18 cellular contexts compared by ENCODE assay signal in genomic region chr12:50529345-50529744, GRCh38. TPM values are rescaled to one million over a fixed set of nuclear protein-coding genes. Genes with fewer than 3 reads are reported as not detected.
DNase-seq lines count a peak whose midpoint lies in the region; ATAC-seq, FAIRE-seq and TF ChIP-seq lines count a peak whose summit lies in the region.
"Had no signal": no experiment of that assay in that cellular context is flagged by ENCODE, and none has a peak within 500 bp of the region (broad histone marks: within the 10 kb centered on the region; RNA-seq: fewer than 3 reads in every experiment).

No MANE protein-coding gene starts in this region.

- DNase-seq in T-helper 1 cell (no peak), Calu3 (no peak), astrocyte (ENCODE audit: low read depth) (no peak), nephron progenitor cell (no peak), posterior vena cava (ENCODE audit: low spot score) (no peak)
- DNase-seq in activated CD4-positive, CD25-positive, alpha-beta regulatory T cell (lab: John Stamatoyannopoulos, UW), result no peak
- DNase-seq: COR-L47; cortex of kidney; GDM1; hippocampal formation; NCI-H2081 treated with DMSO at 0.1 percent for 48 hours; stimulated activated CD4-positive, alpha-beta T cell treated with anti-CD3 and anti-CD28 coated beads, Interleukin-4, amount 100 ng/mL, for 1 hour had no signal

- no peak overlapping the region for H3K9ac ChIP-seq in astrocyte (ENCODE audit: low read length)

- H3K4me1 Mint-ChIP-seq in T-helper 1 cell treated with Interleukin-12 subunit alpha and Interleukin-12 subunit beta and Interleukin-4 antibody, amounts not matched to agents 30 μg/mL and 1 μg/mL, for 36 hours (ENCODE audit: low read depth), result peaks cover 24% of the 10 kb centered on the region
- H3K4me1 Mint-ChIP-seq in Calu3 (ENCODE audit: low read depth, unreplicated experiment), result peaks cover 30% of the 10 kb centered on the region
- peaks cover 19% of the 10 kb centered on the region for H3K4me1 Mint-ChIP-seq in astrocyte (ENCODE audit: low read depth, unreplicated experiment)
- H3K4me1 Mint-ChIP-seq in nephron progenitor cell, result peaks cover 20% of the 10 kb centered on the region

- TF ChIP-seq CTCF in Calu3 (IDR thresholded peaks at IDR 0.05; ENCODE audit: unreplicated experiment) (no peak), astrocyte (IDR thresholded peaks at IDR 0.05; ENCODE audit: insufficient read depth, low read depth, low read length) (no peak), nephron progenitor cell (IDR thresholded peaks at IDR 0.05) (no peak)

- H3K27me3 ChIP-seq in astrocyte (ENCODE audit: insufficient read depth, low read length), result no peaks in the 10 kb centered on the region
- H3K27me3 ChIP-seq: ascending aorta, SJSA1 had no signal

- no peak overlapping the region for H2AFZ ChIP-seq in astrocyte (ENCODE audit: low read depth, low read length)

- H4K20me1 ChIP-seq in astrocyte (ENCODE audit: insufficient read depth, low read length), result peaks cover 33% of the 10 kb centered on the region

- no peak overlapping the region for H3K4me3 Mint-ChIP-seq in T-helper 1 cell treated with Interleukin-12 subunit alpha and Interleukin-12 subunit beta and Interleukin-4 antibody, amounts not matched to agents 30 μg/mL and 1 μg/mL, for 36 hours
- H3K4me3 Mint-ChIP-seq in Calu3 (ENCODE audit: low read depth, unreplicated experiment), result no peak overlapping the region
- H3K4me3 Mint-ChIP-seq in astrocyte (ENCODE audit: unreplicated experiment), result peak overlapping the region; percentile 20
- H3K4me3 Mint-ChIP-seq in nephron progenitor cell, result no peak overlapping the region
- H3K4me3 Mint-ChIP-seq: type B pancreatic cell had no signal

- H3K27me3 Mint-ChIP-seq in T-helper 1 cell treated with Interleukin-12 subunit alpha and Interleukin-12 subunit beta and Interleukin-4 antibody, amounts not matched to agents 30 μg/mL and 1 μg/mL, for 36 hours (ENCODE audit: low read depth), result no peaks in the 10 kb centered on the region
- H3K27me3 Mint-ChIP-seq in Calu3 (ENCODE audit: unreplicated experiment) (no peaks in the 10 kb centered on the region), astrocyte (ENCODE audit: low read depth, unreplicated experiment) (no peaks in the 10 kb centered on the region), nephron progenitor cell (ENCODE audit: low read depth, poor library complexity) (no peaks in the 10 kb centered on the region)
- H3K27me3 Mint-ChIP-seq: type B pancreatic cell had no signal

- intact Hi-C loops in Calu3 (cut with micrococcal nuclease; ENCODE audit: unreplicated experiment), result no loop called here
- intact Hi-C loops in posterior vena cava (cut with DNase I), result loop anchor here in 1 of 2 donors (5.0 kb wide), 1 partner anchor 232 kb away; no protein-coding TSS in a partner anchor

- no peak overlapping the region for H3K4me3 ChIP-seq in astrocyte (ENCODE audit: insufficient read depth, low read depth, low read length)
- H3K4me3 ChIP-seq: ascending aorta, SJSA1 had no signal

- no peak for ATAC-seq in HG03280 (IDR thresholded peaks at IDR 0.05; ENCODE audit: unreplicated experiment)

- CTCF ChIA-PET in Calu3 (lab: Charles Lee), result no interaction called here

- peaks cover 9% of the 10 kb centered on the region for H3K36me3 Mint-ChIP-seq in T-helper 1 cell treated with Interleukin-12 subunit alpha and Interleukin-12 subunit beta and Interleukin-4 antibody, amounts not matched to agents 30 μg/mL and 1 μg/mL, for 36 hours (ENCODE audit: low read depth)
- H3K36me3 Mint-ChIP-seq in Calu3 (ENCODE audit: insufficient read depth, unreplicated experiment) (no peaks in the 10 kb centered on the region), astrocyte (ENCODE audit: low read depth, unreplicated experiment) (peaks cover 7% of the 10 kb centered on the region), nephron progenitor cell (ENCODE audit: low read depth) (peaks cover 18% of the 10 kb centered on the region)

- no peaks in the 10 kb centered on the region for H3K9me3 Mint-ChIP-seq in T-helper 1 cell treated with Interleukin-12 subunit alpha and Interleukin-12 subunit beta and Interleukin-4 antibody, amounts not matched to agents 30 μg/mL and 1 μg/mL, for 36 hours
- H3K9me3 Mint-ChIP-seq in Calu3 (ENCODE audit: low read depth, unreplicated experiment), result no peaks in the 10 kb centered on the region
- H3K9me3 Mint-ChIP-seq in astrocyte (ENCODE audit: unreplicated experiment), result no peaks in the 10 kb centered on the region
- H3K9me3 Mint-ChIP-seq in nephron progenitor cell, result peaks cover 2% of the 10 kb centered on the region
- H3K9me3 Mint-ChIP-seq: type B pancreatic cell had no signal

- H3K79me2 ChIP-seq in astrocyte (ENCODE audit: insufficient read depth, low read length), result peaks cover 72% of the 10 kb centered on the region

- no peaks in the 10 kb centered on the region for H3K36me3 ChIP-seq in astrocyte (ENCODE audit: insufficient read depth, low read length)
- H3K36me3 ChIP-seq: ascending aorta had no signal

- no peak overlapping the region for H3K4me2 ChIP-seq in astrocyte (ENCODE audit: low read length)

- BruUV-seq in Calu3 (replicated peaks; lab: Mats Ljungman, UMichigan), result no TSS peak

- no peak for FAIRE-seq in astrocyte (lab: Jason Lieb, UNC)
- FAIRE-seq: A204.1 had no signal

- peak overlapping the region; percentile 56 for H3K27ac Mint-ChIP-seq in T-helper 1 cell treated with Interleukin-12 subunit alpha and Interleukin-12 subunit beta and Interleukin-4 antibody, amounts not matched to agents 30 μg/mL and 1 μg/mL, for 36 hours
- peak overlapping the region; percentile 37 for H3K27ac Mint-ChIP-seq in Calu3 (ENCODE audit: unreplicated experiment)
- peak overlapping the region; percentile 75 for H3K27ac Mint-ChIP-seq in astrocyte (ENCODE audit: unreplicated experiment)
- peak overlapping the region; percentile 20 for H3K27ac Mint-ChIP-seq in nephron progenitor cell

- peaks cover 26% of the 10 kb centered on the region for H3K4me1 ChIP-seq in astrocyte (ENCODE audit: insufficient read depth, low read length)
- H3K4me1 ChIP-seq: ascending aorta had no signal

- no peak overlapping the region for H3K27ac ChIP-seq in astrocyte (ENCODE audit: low read depth, low read length)
- H3K27ac ChIP-seq: ascending aorta, SJSA1 had no signal

- no peaks in the 10 kb centered on the region for H3K9me3 ChIP-seq in astrocyte (ENCODE audit: insufficient read depth, low read depth, low read length)
- H3K9me3 ChIP-seq: ascending aorta, SJSA1 had no signal

RNA-seq across cellular contexts. Expression of gene DIP2B, which starts 24.6 kb away (rescaled TPM):
- 22.8 and 24.5 TPM in 2 replicates for total RNA-seq in Calu3 (2022)
- total RNA-seq in astrocyte, result 53.2 and 57.4 TPM in 2 replicates
- total RNA-seq in posterior vena cava, result 10 to 100 TPM; 13.7 to 14.0 TPM

Comparison
In these comparisons a context has a peak if more than half of its experiments do, and no peak if none do; other contexts are left out.
1. H3K27ac Mint-ChIP-seq: peak in every context shown above with its lines; median percentile 75 in astrocyte; 56 in T-helper 1 cell treated with Interleukin-12 subunit alpha and Interleukin-12 subunit beta and Interleukin-4 antibody, amounts not matched to agents 30 μg/mL and 1 μg/mL, for 36 hours; 37 in Calu3; 20 in nephron progenitor cell.